In genomic region chr14:24429395-24430142, GRCh38 we compare ENCODE assay signal across 1 cellular context.
TF ChIP-seq lines count a peak whose summit lies in the region.

Gene CBLN3, minus strand, starts transcription at chr14:24429668. Its CDS starts 614 bp downstream, at chr14:24429054.
Gene KHNYN, plus strand, starts transcription at chr14:24429954. Its CDS starts 777 bp downstream, at chr14:24430731.

TF ChIP-seq in HepG2, 621 proteins besides CTCF, POLR2A, EP300 and RAD21 (continued from another document and continues in another):
- TF ChIP-seq ZNF138 (CRISPR knock-in tag; IDR thresholded peaks at IDR 0.05; ENCODE audit: low read depth) (peak; percentile 87; the same call in 1 of the 2 replicates), NR2C2 (CRISPR knock-in tag; IDR thresholded peaks at IDR 0.05; ENCODE audit: borderline replicate concordance) (peak; percentile 67), FOSL1 (CRISPR knock-in tag; IDR thresholded peaks at IDR 0.05; ENCODE audit: borderline replicate concordance) (no peak), ZNF605 (CRISPR knock-in tag; IDR thresholded peaks at IDR 0.05) (peak; percentile 86), ZNF251 (CRISPR knock-in tag; IDR thresholded peaks at IDR 0.05) (no peak; the same call in 1 of the 2 replicates), ZNF547 (CRISPR knock-in tag; IDR thresholded peaks at IDR 0.05) (peak; percentile 97), PRDM10 (CRISPR knock-in tag; IDR thresholded peaks at IDR 0.05; ENCODE audit: low read depth) (peak; percentile 18; the same call in 1 of the 2 replicates), ZNF451 (CRISPR knock-in tag; IDR thresholded peaks at IDR 0.05) (no peak; the same call in none of the 2 replicates), ZZZ3 (CRISPR knock-in tag; IDR thresholded peaks at IDR 0.05; ENCODE audit: borderline replicate concordance) (peak; percentile 88; the same call in 1 of the 2 replicates), FOXM1 (CRISPR knock-in tag; IDR thresholded peaks at IDR 0.05) (no peak), MTA1 (CRISPR knock-in tag; IDR thresholded peaks at IDR 0.05; ENCODE audit: borderline replicate concordance) (peak; percentile 86), ZNF275 (CRISPR knock-in tag; IDR thresholded peaks at IDR 0.05; ENCODE audit: borderline replicate concordance) (peak; percentile 83; the same call in 1 of the 2 replicates), ZFP1 (CRISPR knock-in tag; IDR thresholded peaks at IDR 0.05) (peak; percentile 66; the same call in 1 of the 2 replicates), ZNF264 (CRISPR knock-in tag; IDR thresholded peaks at IDR 0.05) (no peak; the same call in 1 of the 2 replicates), ZNF816 (CRISPR knock-in tag; IDR thresholded peaks at IDR 0.05; ENCODE audit: borderline replicate concordance) (no peak), PHF8 (CRISPR knock-in tag; IDR thresholded peaks at IDR 0.05) (peak; percentile 96), ZNF768 (CRISPR knock-in tag; IDR thresholded peaks at IDR 0.05) (peak; percentile 79), ZBTB2 (CRISPR knock-in tag; IDR thresholded peaks at IDR 0.05; ENCODE audit: low read depth) (no peak; the same call in 1 of the 2 replicates), USF2 (IDR thresholded peaks at IDR 0.05; ENCODE audit: low read depth, low read length) (no peak), USF2 (CRISPR knock-in tag; IDR thresholded peaks at IDR 0.05; ENCODE audit: borderline replicate concordance) (no peak; the same call in 1 of the 2 replicates), BATF2 (CRISPR knock-in tag; IDR thresholded peaks at IDR 0.05) (no peak), RCOR2 (CRISPR knock-in tag; IDR thresholded peaks at IDR 0.05) (no peak), DZIP1 (CRISPR knock-in tag; IDR thresholded peaks at IDR 0.05) (no peak), ZNF34 (CRISPR knock-in tag; IDR thresholded peaks at IDR 0.05; ENCODE audit: borderline replicate concordance) (no peak; the same call in 1 of the 2 replicates), ZNF720 (CRISPR knock-in tag; IDR thresholded peaks at IDR 0.05) (peak; percentile 90; the same call in 1 of the 2 replicates), NFKB2 (CRISPR knock-in tag; IDR thresholded peaks at IDR 0.05; ENCODE audit: borderline replicate concordance) (no peak), PRDM4 (CRISPR knock-in tag; IDR thresholded peaks at IDR 0.05; ENCODE audit: borderline replicate concordance) (no peak), MAZ (IDR thresholded peaks at IDR 0.05; ENCODE audit: borderline replicate concordance, low read depth, low read length) (peak; percentile 79; the same call in 1 of the 2 replicates), MAZ (CRISPR knock-in tag; IDR thresholded peaks at IDR 0.05; ENCODE audit: low read depth) (peak; percentile 97), PHF5A (CRISPR knock-in tag; IDR thresholded peaks at IDR 0.05; ENCODE audit: low read depth, unreplicated experiment) (peak; percentile 65), TMF1 (CRISPR knock-in tag; IDR thresholded peaks at IDR 0.05; ENCODE audit: low read depth) (0 out of 2 replicates have a peak, but pooled peaks have one; percentile 83), TGIF2 (CRISPR knock-in tag; IDR thresholded peaks at IDR 0.05) (peak; percentile 55; the same call in 1 of the 2 replicates), ZNF136 (CRISPR knock-in tag; IDR thresholded peaks at IDR 0.05; ENCODE audit: low read depth) (peak; percentile 91; the same call in 1 of the 2 replicates), ZNF883 (CRISPR knock-in tag; IDR thresholded peaks at IDR 0.05; ENCODE audit: not compliant biosample characterization) (peak; percentile 99), THYN1 (CRISPR knock-in tag; IDR thresholded peaks at IDR 0.05; ENCODE audit: borderline replicate concordance, low read depth) (no peak), ZHX2 (IDR thresholded peaks at IDR 0.05; ENCODE audit: low read depth) (0 out of 2 replicates have a peak, but pooled peaks have one; percentile 3), ZHX2 (CRISPR knock-in tag; IDR thresholded peaks at IDR 0.05; ENCODE audit: borderline replicate concordance) (no peak), ZNF44 (CRISPR knock-in tag; IDR thresholded peaks at IDR 0.05) (peak; percentile 96; the same call in 1 of the 2 replicates), CEBPB (IDR thresholded peaks at IDR 0.05; ENCODE audit: borderline replicate concordance, low read depth, low read length) (no peak), CREM (IDR thresholded peaks at IDR 0.05) (no peak), CREM (CRISPR knock-in tag; IDR thresholded peaks at IDR 0.05) (no peak)
